Comparison of ENCODE assay signal across 12 cellular contexts in genomic region chr2:86020984-86021383, GRCh38.
DNase-seq lines count a peak whose midpoint lies in the region; ATAC-seq and TF ChIP-seq lines count a peak whose summit lies in the region.
"Had no signal": no experiment of that assay in that cellular context is flagged by ENCODE, and none has a peak within 500 bp of the region (broad histone marks: within the 10 kb centered on the region; RNA-seq: fewer than 3 reads in every experiment).

No MANE protein-coding gene starts in this region.

- ATAC-seq in heart right ventricle: peak; percentile 43 to 85 (median 57)
- ATAC-seq in HG03025 (IDR thresholded peaks at IDR 0.05; ENCODE audit: low FRiP score, unreplicated experiment): no peak

- H3K4me1 ChIP-seq in ascending aorta: peaks cover 0 to 16% of the 10 kb centered on the region in 2 donors
- peaks cover 6 to 34% (median 16%) of the 10 kb centered on the region in 9 donors for H3K4me1 ChIP-seq in heart right ventricle

- peak; percentile 53 for DNase-seq in AG10803 (ENCODE audit: low read depth)
- DNase-seq in ascending aorta (ENCODE audit: low spot score in 2 of 2): peak in 1 of 2 donors; percentile 84
- DNase-seq in heart right ventricle: peak in 1 of 2 donors; percentile 71
- DNase-seq in posterior vena cava (ENCODE audit: low spot score): peak; percentile 86
- no peak for DNase-seq in NCI-H2196 treated with DMSO at 0.1 percent for 48 hours (lab: John Stamatoyannopoulos, UW; ENCODE audit: unreplicated experiment)
- DNase-seq in NCI-H2029 treated with DMSO at 0.1 percent for 48 hours (lab: John Stamatoyannopoulos, UW): no peak
- no peak for DNase-seq in stimulated activated CD4-positive, alpha-beta T cell treated with anti-CD3 and anti-CD28 coated beads, Interleukin-1b, Interleukin-23, amount 100 ng/mL, for 48 hours
- DNase-seq: brain microvascular endothelial cell, mesendoderm, NCI-H2029, SHP77 had no signal

- H3K36me3 ChIP-seq in ascending aorta (peaks cover 0 to 4% of the 10 kb centered on the region in 2 donors), heart right ventricle (peaks cover 0 to 16% (median 2%) of the 10 kb centered on the region in 9 donors)

- intact Hi-C loops in ascending aorta (cut with DNase I): loop anchor here (2.0 to 5.0 kb wide), 2 partner anchors 24 to 134 kb away; partner anchors contain the start of gene ST3GAL5
- intact Hi-C loops in heart right ventricle (cut with DNase I): no loop called here
- intact Hi-C loops in posterior vena cava (cut with DNase I): no loop called here

- H3K27ac ChIP-seq in ascending aorta (peak overlapping the region; percentile 31 to 38), heart right ventricle (peak overlapping the region in 3 of 10 donors; percentile 2 to 10 (median 6))
- H3K27ac ChIP-seq: brain microvascular endothelial cell had no signal

- H3K4me3 ChIP-seq in AG10803 (ENCODE audit: low read length) (no peak overlapping the region), ascending aorta (no peak overlapping the region), heart right ventricle (no peak overlapping the region)

- TF ChIP-seq CTCF in AG10803 (conservative IDR thresholded peaks at IDR 0.05; ENCODE audit: low read length) (no peak), ascending aorta (IDR thresholded peaks at IDR 0.05) (no peak), heart right ventricle (IDR thresholded peaks at IDR 0.05) (no peak)

- no peaks in the 10 kb centered on the region for H3K9me3 ChIP-seq in ascending aorta
- H3K9me3 ChIP-seq in heart right ventricle: no peaks in the 10 kb centered on the region

- WGBS in heart right ventricle, 2 donors: 43% methylated on average over 7 of the region's 7 CpGs

- H3K27me3 ChIP-seq in ascending aorta (no peaks in the 10 kb centered on the region), heart right ventricle (peaks cover 0 to 41% (median 14%) of the 10 kb centered on the region in 7 donors)
- H3K27me3 ChIP-seq: brain microvascular endothelial cell had no signal

Comparison
In these comparisons a context has a peak if more than half of its experiments do, and no peak if none do; other contexts are left out.
1. DNase-seq: peak in AG10803 (single experiment) and posterior vena cava (single experiment); none in NCI-H2196 treated with DMSO at 0.1 percent for 48 hours (single experiment), NCI-H2029 treated with DMSO at 0.1 percent for 48 hours (single experiment) and stimulated activated CD4-positive, alpha-beta T cell treated with anti-CD3 and anti-CD28 coated beads, Interleukin-1b, Interleukin-23, amount 100 ng/mL, for 48 hours (single experiment).